Comparison of ENCODE assay signal across 1 cellular context in the genomic region with DNA sequence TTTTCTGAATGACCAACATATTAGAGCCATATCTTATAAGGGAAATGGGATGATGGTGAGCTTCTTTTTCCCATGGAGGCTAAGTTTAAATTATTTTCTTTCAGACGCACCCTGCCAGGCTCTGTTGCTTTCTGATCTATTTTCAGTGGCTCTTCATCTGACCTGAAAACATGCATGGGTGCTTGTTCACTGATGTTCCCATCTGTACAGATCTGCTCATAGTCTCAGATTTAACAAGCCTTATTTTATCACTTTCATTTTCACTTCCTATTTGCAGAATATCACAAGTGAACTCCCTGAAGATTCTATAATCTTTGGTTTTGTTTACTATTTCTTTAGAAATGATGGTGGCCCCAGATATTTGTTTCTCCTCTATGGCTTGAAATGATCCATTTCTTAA.
TF ChIP-seq lines count a peak whose summit lies in the region.

No MANE protein-coding gene starts in this region.

TF ChIP-seq in WTC11, 78 proteins besides CTCF, POLR2A, EP300 and RAD21 (continued from another document):
- TF ChIP-seq, protein P1, sequence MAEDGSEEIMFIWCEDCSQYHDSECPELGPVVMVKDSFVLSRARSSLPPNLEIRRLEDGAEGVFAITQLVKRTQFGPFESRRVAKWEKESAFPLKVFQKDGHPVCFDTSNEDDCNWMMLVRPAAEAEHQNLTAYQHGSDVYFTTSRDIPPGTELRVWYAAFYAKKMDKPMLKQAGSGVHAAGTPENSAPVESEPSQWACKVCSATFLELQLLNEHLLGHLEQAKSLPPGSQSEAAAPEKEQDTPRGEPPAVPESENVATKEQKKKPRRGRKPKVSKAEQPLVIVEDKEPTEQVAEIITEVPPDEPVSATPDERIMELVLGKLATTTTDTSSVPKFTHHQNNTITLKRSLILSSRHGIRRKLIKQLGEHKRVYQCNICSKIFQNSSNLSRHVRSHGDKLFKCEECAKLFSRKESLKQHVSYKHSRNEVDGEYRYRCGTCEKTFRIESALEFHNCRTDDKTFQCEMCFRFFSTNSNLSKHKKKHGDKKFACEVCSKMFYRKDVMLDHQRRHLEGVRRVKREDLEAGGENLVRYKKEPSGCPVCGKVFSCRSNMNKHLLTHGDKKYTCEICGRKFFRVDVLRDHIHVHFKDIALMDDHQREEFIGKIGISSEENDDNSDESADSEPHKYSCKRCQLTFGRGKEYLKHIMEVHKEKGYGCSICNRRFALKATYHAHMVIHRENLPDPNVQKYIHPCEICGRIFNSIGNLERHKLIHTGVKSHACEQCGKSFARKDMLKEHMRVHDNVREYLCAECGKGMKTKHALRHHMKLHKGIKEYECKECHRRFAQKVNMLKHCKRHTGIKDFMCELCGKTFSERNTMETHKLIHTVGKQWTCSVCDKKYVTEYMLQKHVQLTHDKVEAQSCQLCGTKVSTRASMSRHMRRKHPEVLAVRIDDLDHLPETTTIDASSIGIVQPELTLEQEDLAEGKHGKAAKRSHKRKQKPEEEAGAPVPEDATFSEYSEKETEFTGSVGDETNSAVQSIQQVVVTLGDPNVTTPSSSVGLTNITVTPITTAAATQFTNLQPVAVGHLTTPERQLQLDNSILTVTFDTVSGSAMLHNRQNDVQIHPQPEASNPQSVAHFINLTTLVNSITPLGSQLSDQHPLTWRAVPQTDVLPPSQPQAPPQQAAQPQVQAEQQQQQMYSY (CRISPR knock-in tag; IDR thresholded peaks at IDR 0.05): no peak
- no peak for TF ChIP-seq ETV6 (CRISPR knock-in tag; IDR thresholded peaks at IDR 0.05)
- no peak for TF ChIP-seq IRF2 (CRISPR knock-in tag; IDR thresholded peaks at IDR 0.05; ENCODE audit: borderline replicate concordance, low read depth)
- TF ChIP-seq, protein P2, sequence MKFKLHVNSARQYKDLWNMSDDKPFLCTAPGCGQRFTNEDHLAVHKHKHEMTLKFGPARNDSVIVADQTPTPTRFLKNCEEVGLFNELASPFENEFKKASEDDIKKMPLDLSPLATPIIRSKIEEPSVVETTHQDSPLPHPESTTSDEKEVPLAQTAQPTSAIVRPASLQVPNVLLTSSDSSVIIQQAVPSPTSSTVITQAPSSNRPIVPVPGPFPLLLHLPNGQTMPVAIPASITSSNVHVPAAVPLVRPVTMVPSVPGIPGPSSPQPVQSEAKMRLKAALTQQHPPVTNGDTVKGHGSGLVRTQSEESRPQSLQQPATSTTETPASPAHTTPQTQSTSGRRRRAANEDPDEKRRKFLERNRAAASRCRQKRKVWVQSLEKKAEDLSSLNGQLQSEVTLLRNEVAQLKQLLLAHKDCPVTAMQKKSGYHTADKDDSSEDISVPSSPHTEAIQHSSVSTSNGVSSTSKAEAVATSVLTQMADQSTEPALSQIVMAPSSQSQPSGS (CRISPR knock-in tag; IDR thresholded peaks at IDR 0.05; ENCODE audit: borderline replicate concordance, low read depth): no peak
- no peak for TF ChIP-seq SOX15 (CRISPR knock-in tag; IDR thresholded peaks at IDR 0.05)
- TF ChIP-seq, protein P3, sequence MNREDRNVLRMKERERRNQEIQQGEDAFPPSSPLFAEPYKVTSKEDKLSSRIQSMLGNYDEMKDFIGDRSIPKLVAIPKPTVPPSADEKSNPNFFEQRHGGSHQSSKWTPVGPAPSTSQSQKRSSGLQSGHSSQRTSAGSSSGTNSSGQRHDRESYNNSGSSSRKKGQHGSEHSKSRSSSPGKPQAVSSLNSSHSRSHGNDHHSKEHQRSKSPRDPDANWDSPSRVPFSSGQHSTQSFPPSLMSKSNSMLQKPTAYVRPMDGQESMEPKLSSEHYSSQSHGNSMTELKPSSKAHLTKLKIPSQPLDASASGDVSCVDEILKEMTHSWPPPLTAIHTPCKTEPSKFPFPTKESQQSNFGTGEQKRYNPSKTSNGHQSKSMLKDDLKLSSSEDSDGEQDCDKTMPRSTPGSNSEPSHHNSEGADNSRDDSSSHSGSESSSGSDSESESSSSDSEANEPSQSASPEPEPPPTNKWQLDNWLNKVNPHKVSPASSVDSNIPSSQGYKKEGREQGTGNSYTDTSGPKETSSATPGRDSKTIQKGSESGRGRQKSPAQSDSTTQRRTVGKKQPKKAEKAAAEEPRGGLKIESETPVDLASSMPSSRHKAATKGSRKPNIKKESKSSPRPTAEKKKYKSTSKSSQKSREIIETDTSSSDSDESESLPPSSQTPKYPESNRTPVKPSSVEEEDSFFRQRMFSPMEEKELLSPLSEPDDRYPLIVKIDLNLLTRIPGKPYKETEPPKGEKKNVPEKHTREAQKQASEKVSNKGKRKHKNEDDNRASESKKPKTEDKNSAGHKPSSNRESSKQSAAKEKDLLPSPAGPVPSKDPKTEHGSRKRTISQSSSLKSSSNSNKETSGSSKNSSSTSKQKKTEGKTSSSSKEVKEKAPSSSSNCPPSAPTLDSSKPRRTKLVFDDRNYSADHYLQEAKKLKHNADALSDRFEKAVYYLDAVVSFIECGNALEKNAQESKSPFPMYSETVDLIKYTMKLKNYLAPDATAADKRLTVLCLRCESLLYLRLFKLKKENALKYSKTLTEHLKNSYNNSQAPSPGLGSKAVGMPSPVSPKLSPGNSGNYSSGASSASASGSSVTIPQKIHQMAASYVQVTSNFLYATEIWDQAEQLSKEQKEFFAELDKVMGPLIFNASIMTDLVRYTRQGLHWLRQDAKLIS (CRISPR knock-in tag; IDR thresholded peaks at IDR 0.05; ENCODE audit: borderline replicate concordance): no peak
- TF ChIP-seq CREB1 (CRISPR knock-in tag; IDR thresholded peaks at IDR 0.05): no peak
